In the genomic region with DNA sequence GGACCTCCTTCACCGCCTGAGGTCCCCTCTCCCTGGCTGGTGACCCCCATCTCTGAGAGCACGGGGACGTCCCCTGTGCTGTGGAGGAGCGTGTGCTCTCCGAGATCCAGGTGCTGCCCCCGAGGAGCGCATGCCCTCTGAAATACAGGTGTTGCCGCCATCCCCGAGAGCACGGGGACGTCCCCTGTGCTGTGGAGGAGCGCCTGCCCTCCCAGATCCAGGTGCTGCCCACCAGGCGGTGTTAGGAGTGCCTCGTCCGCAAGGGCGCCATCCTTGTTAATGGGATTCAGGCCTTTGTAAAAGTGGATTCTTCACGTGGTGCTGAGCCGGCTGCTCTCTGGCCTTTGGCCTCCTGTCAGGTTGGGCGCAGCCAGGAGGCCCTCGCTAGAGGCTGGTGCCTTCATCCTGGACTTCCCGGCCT, we compare ENCODE assay signal across 9 cellular contexts. TPM values are rescaled to one million over a fixed set of nuclear protein-coding genes. Genes with fewer than 3 reads are reported as not detected.
DNase-seq lines count a peak whose midpoint lies in the region; ATAC-seq lines count a peak whose summit lies in the region.
"Had no signal": no experiment of that assay in that cellular context is flagged by ENCODE, and none has a peak within 500 bp of the region (broad histone marks: within the 10 kb centered on the region; RNA-seq: fewer than 3 reads in every experiment).

No MANE protein-coding gene starts in this region.

- H3K4me3 Mint-ChIP-seq in effector memory CD8-positive, alpha-beta T cell: no peak overlapping the region
- H3K4me3 Mint-ChIP-seq: activated B cell treated with CpG ODN at 0.5 μM for 24 hours had no signal

- peak; percentile 32 for DNase-seq in Right ventricle myocardium superior
- no peak for DNase-seq in cardiac septum (ENCODE audit: low spot score)
- DNase-seq in NCI-H146 (lab: John Stamatoyannopoulos, UW): peak; percentile 75
- peak; percentile 66 for DNase-seq in left kidney (ENCODE audit: low read depth, low spot score)
- no peak for DNase-seq in effector memory CD8-positive, alpha-beta T cell
- no peak for DNase-seq in CD1c-positive myeloid dendritic cell (ENCODE audit: extremely low spot score)

- H3K27me3 Mint-ChIP-seq in effector memory CD8-positive, alpha-beta T cell: no peaks in the 10 kb centered on the region
- H3K27me3 Mint-ChIP-seq: activated B cell treated with CpG ODN at 0.5 μM for 24 hours had no signal

- intact Hi-C loops in Right ventricle myocardium superior (cut with DNase I): loop anchor here (10.0 kb wide), 2 partner anchors 260 to 490 kb away; no protein-coding TSS in a partner anchor
- intact Hi-C loops in cardiac septum (cut with DNase I): loop anchor here (10.0 kb wide), 3 partner anchors 260 to 460 kb away; partner anchors contain the start of genes LRCOL1 and P2RX2

- peaks cover 20% of the 10 kb centered on the region for H3K36me3 Mint-ChIP-seq in effector memory CD8-positive, alpha-beta T cell (ENCODE audit: insufficient read depth)

- peak; percentile 16 for ATAC-seq in Right ventricle myocardium superior (ENCODE audit: poor library complexity)
- no peak for ATAC-seq in HG03039 (IDR thresholded peaks at IDR 0.05; ENCODE audit: unreplicated experiment)
- no peak for ATAC-seq in esophagus mucosa
- ATAC-seq in effector memory CD8-positive, alpha-beta T cell (replicated peaks): no peak

- H3K27ac Mint-ChIP-seq in effector memory CD8-positive, alpha-beta T cell: no peak overlapping the region
- H3K27ac Mint-ChIP-seq: activated B cell treated with CpG ODN at 0.5 μM for 24 hours had no signal

- H3K9me3 Mint-ChIP-seq in effector memory CD8-positive, alpha-beta T cell: no peaks in the 10 kb centered on the region
- H3K9me3 Mint-ChIP-seq: activated B cell treated with CpG ODN at 0.5 μM for 24 hours had no signal

- peaks cover 0 to 3% of the 10 kb centered on the region in 2 donors for H3K4me1 Mint-ChIP-seq in effector memory CD8-positive, alpha-beta T cell (ENCODE audit: low read depth in 2 of 2)

RNA-seq across cellular contexts. Expression of gene NOC4L, which starts 10.1 kb away (rescaled TPM):
- total RNA-seq in Right ventricle myocardium superior: 9.5 TPM
- 8.6 TPM for total RNA-seq in cardiac septum
- 18.1 TPM for total RNA-seq in esophagus mucosa

RNA-seq across cellular contexts. Expression of gene DDX51, which starts 10.2 kb away (rescaled TPM):
- total RNA-seq in Right ventricle myocardium superior: 10.3 TPM
- 9.6 TPM for total RNA-seq in cardiac septum
- total RNA-seq in esophagus mucosa: 9.0 TPM

Comparison
In these comparisons a context has a peak if more than half of its experiments do, and no peak if none do; other contexts are left out.
1. DNase-seq: peak in Right ventricle myocardium superior (single experiment), NCI-H146 (single experiment) and left kidney (single experiment); none in cardiac septum (single experiment), effector memory CD8-positive, alpha-beta T cell (0 of 3) and CD1c-positive myeloid dendritic cell (single experiment).